In genomic region chr10:21298686-21299085, GRCh38 we compare ENCODE assay signal across 1 cellular context.
TF ChIP-seq lines count a peak whose summit lies in the region.

No MANE protein-coding gene starts in this region.

TF ChIP-seq in HCT116, 20 proteins besides CTCF, POLR2A, EP300 and RAD21 (continued from another document):
- TF ChIP-seq ZNF274 (IDR thresholded peaks at IDR 0.05; ENCODE audit: low read depth, low read length) (no peak), EZH2phosphoT487 (IDR thresholded peaks at IDR 0.05; ENCODE audit: borderline replicate concordance) (no peak), CEBPB (IDR thresholded peaks at IDR 0.05; ENCODE audit: low read depth) (no peak), SIN3A (IDR thresholded peaks at IDR 0.05; ENCODE audit: low read depth) (no peak)
